In the genomic region with DNA sequence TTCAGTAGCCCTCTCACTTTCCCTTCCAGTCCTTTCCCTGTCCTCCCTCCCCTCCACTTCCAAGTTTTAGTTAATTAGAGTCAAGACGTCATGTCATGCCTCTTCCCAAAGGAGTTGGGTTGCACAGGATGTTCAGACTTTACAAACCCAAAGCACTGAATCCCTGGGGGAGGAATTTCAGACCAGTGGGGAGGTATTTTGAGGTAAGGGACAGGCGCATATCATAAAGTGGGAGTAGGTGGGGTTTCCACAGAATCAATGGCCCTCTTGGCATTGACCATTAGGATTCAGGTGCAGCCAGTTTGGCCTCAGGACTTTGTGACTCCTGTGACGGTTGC, we compare ENCODE assay signal across 8 cellular contexts. TPM values are rescaled to one million over a fixed set of nuclear protein-coding genes. Genes with fewer than 3 reads are reported as not detected.
A peak's percentile ranks its signal among the peaks of the same experiment; 100 is the strongest.
DNase-seq lines count a peak whose midpoint lies in the region; ATAC-seq and TF ChIP-seq lines count a peak whose summit lies in the region.

No MANE protein-coding gene starts in this region.

- no peak for DNase-seq in BE2C
- DNase-seq in NB4 (ENCODE audit: low read depth): no peak
- DNase-seq in effector memory CD4-positive, alpha-beta T cell: no peak
- no peak for DNase-seq in nephron progenitor cell
- DNase-seq in activated effector memory CD4-positive, alpha-beta T cell treated with Interleukin-2 at 50 U/mL for 16 hours: no peak
- no peak for DNase-seq in posterior vena cava (ENCODE audit: low spot score)

- H3K4me3 ChIP-seq in BE2C (ENCODE audit: low read depth, low read length) (peak overlapping the region; percentile 85), NB4 (ENCODE audit: low read depth, low read length) (peak overlapping the region; percentile 99)
- H3K4me3 ChIP-seq in effector memory CD4-positive, alpha-beta T cell (ENCODE audit: insufficient read depth, low read depth, low read length, poor library complexity, severe bottlenecking): peak overlapping the region; percentile 99

- TF ChIP-seq CTCF in BE2C (IDR thresholded peaks at IDR 0.05; ENCODE audit: low read depth, low read length): no peak
- no peak for TF ChIP-seq CTCF in NB4 (IDR thresholded peaks at IDR 0.05; ENCODE audit: low read depth, low read length)
- no peak for TF ChIP-seq CTCF in nephron progenitor cell (IDR thresholded peaks at IDR 0.05)

- no peaks in the 10 kb centered on the region for H3K27me3 ChIP-seq in BE2C
- no peaks in the 10 kb centered on the region for H3K27me3 ChIP-seq in effector memory CD4-positive, alpha-beta T cell (replicated peaks; ENCODE audit: control insufficient read depth, insufficient read depth, low read length, poor library complexity, severe bottlenecking)

- H3K9me3 Mint-ChIP-seq in nephron progenitor cell: no peaks in the 10 kb centered on the region

- ATAC-seq in GM18873 (IDR thresholded peaks at IDR 0.05; ENCODE audit: low FRiP score, unreplicated experiment): no peak
- ATAC-seq in GM21576 (IDR thresholded peaks at IDR 0.05; ENCODE audit: unreplicated experiment): no peak

- no peaks in the 10 kb centered on the region; the same call in 1 of the 2 replicates for H3K4me1 ChIP-seq in BE2C
- peaks cover 11% of the 10 kb centered on the region for H3K4me1 ChIP-seq in effector memory CD4-positive, alpha-beta T cell (ENCODE audit: control insufficient read depth, insufficient read depth, low read length, poor library complexity, severe bottlenecking)

- peaks cover 49% of the 10 kb centered on the region for H3K4me1 Mint-ChIP-seq in nephron progenitor cell

- H3K4me3 Mint-ChIP-seq in nephron progenitor cell: peak overlapping the region; percentile 99

- no peaks in the 10 kb centered on the region; the same call in 1 of the 2 replicates for H3K36me3 ChIP-seq in BE2C
- H3K36me3 ChIP-seq in effector memory CD4-positive, alpha-beta T cell (ENCODE audit: control insufficient read depth, insufficient read depth, low read length): peaks cover 18% of the 10 kb centered on the region

- no peak for TF ChIP-seq POLR2A in NB4 (IDR thresholded peaks at IDR 0.05; ENCODE audit: extremely low read depth, insufficient read length)

- intact Hi-C loops in posterior vena cava (cut with DNase I): no loop called here

- no peaks in the 10 kb centered on the region for H3K9me3 ChIP-seq in BE2C
- H3K9me3 ChIP-seq in effector memory CD4-positive, alpha-beta T cell (ENCODE audit: control insufficient read depth, low read length): no peaks in the 10 kb centered on the region

- peak overlapping the region; percentile 100 for H3K27ac Mint-ChIP-seq in nephron progenitor cell

- H3K27ac ChIP-seq in effector memory CD4-positive, alpha-beta T cell (ENCODE audit: insufficient read depth, low read length, poor library complexity, severe bottlenecking): peak overlapping the region; percentile 91

- peaks cover 15% of the 10 kb centered on the region for H3K36me3 Mint-ChIP-seq in nephron progenitor cell (ENCODE audit: low read depth)

- peaks cover 4% of the 10 kb centered on the region for H3K27me3 Mint-ChIP-seq in nephron progenitor cell (ENCODE audit: low read depth, poor library complexity)

RNA-seq across cellular contexts. Expression of a gene that starts 0.7 kb away (rescaled TPM):
- polyA plus RNA-seq in BE2C (2012; ENCODE audit: insufficient read depth, insufficient read length, low read depth): 25.2 TPM
- total RNA-seq in posterior vena cava: 10 to 100 TPM; 18.0 to 25.1 TPM

RNA-seq across cellular contexts. Expression of a gene that starts 8.4 kb away (rescaled TPM):
- 5.2 TPM for polyA plus RNA-seq in BE2C (2012; ENCODE audit: insufficient read depth, insufficient read length, low read depth)
- total RNA-seq in posterior vena cava: 10 to 100 TPM; 11.9 to 24.8 TPM

RNA-seq across cellular contexts. Expression of a gene that starts 20.6 kb away (rescaled TPM):
- polyA plus RNA-seq in BE2C (2012; ENCODE audit: insufficient read depth, insufficient read length, low read depth): 47.1 TPM
- total RNA-seq in posterior vena cava: 10 to 100 TPM; 32.4 to 32.5 TPM

RNA-seq across cellular contexts. Expression of a gene that starts 34.6 kb away (rescaled TPM):
- polyA plus RNA-seq in BE2C (2012; ENCODE audit: insufficient read depth, insufficient read length, low read depth): 22.1 TPM
- total RNA-seq in posterior vena cava: 10 to 100 TPM; 30.1 to 31.5 TPM
